In genomic region chr7:152756126-152756525, GRCh38 we compare ENCODE assay signal across 20 cellular contexts.
"Had no signal": no experiment of that assay in that cellular context is flagged by ENCODE, and none has a peak within 500 bp of the region (broad histone marks: within the 10 kb centered on the region; RNA-seq: fewer than 3 reads in every experiment).

No MANE protein-coding gene starts in this region.

- H3K36me3 ChIP-seq: colonic mucosa, esophagus squamous epithelium, stomach, transverse colon had no signal

- ATAC-seq: activated T-cell treated with anti-CD3 and anti-CD28 coated beads, Interleukin-2, amount 50 U/mL, for 72 hours; sciatic nerve; stimulated activated memory B cell treated with anti-CD40 and anti-IgM and Interleukin-4, amounts not matched to agents 10 μg/mL and 1 μg/mL and 100 μg/mL, for 72 hours had no signal

- H3K4me1 ChIP-seq: colonic mucosa had no signal

- H3K4me3 ChIP-seq: colonic mucosa, dorsolateral prefrontal cortex, esophagus squamous epithelium, lung, smooth muscle cell, stomach, transverse colon had no signal

- H3K9me3 ChIP-seq: colonic mucosa, esophagus squamous epithelium, stomach, transverse colon had no signal

- H3K4me2 ChIP-seq: smooth muscle cell had no signal

- DNase-seq: activated CD4-positive, alpha-beta memory T cell treated with anti-CD3 and anti-CD28 coated beads for 36 hours; activated CD4-positive, alpha-beta T cell treated with anti-CD3 and anti-CD28 coated beads for 48 hours; activated effector memory CD4-positive, alpha-beta T cell treated with Interleukin-2 at 50 U/mL for 16 hours; activated naive CD4-positive, alpha-beta T cell treated with anti-CD3 and anti-CD28 coated beads, Interleukin-2, amount 10 ng/mL, durations not matched to agents 7 days and 5 days; activated T-cell treated with anti-CD3 and anti-CD28 coated beads, Interleukin-2, amount 50 U/mL, for 72 hours; amygdala; colonic mucosa; dorsolateral prefrontal cortex; esophagus squamous epithelium; foreskin melanocyte; kidney; naive B cell; occipital lobe; stimulated activated CD4-positive, alpha-beta T cell treated with anti-CD3 and anti-CD28 coated beads, Interleukin-15, amount 100 ng/mL, for 24 hours; stomach; transverse colon had no signal

- H3K27me3 ChIP-seq: colonic mucosa, dorsolateral prefrontal cortex, esophagus squamous epithelium, stomach, transverse colon had no signal

- H3K27ac ChIP-seq: colonic mucosa, dorsolateral prefrontal cortex, esophagus squamous epithelium, stomach, transverse colon had no signal
